32 cellular contexts compared by ENCODE assay signal in genomic region chr10:13642293-13642692, GRCh38.
"Had no signal": no experiment of that assay in that cellular context is flagged by ENCODE, and none has a peak within 500 bp of the region (broad histone marks: within the 10 kb centered on the region; RNA-seq: fewer than 3 reads in every experiment).

No MANE protein-coding gene starts in this region.

- H3K4me1 Mint-ChIP-seq: naive thymus-derived CD4-positive, alpha-beta T cell; natural killer cell; nephron; neural crest cell; stimulated activated memory B cell treated with anti-CD40 and anti-IgM and Interleukin-4, amounts not matched to agents 10 μg/mL and 1 μg/mL and 100 μg/mL, for 72 hours; stimulated activated naive CD8-positive, alpha-beta T cell treated with anti-CD3 and anti-CD28 coated beads, Interleukin-15, amount 100 ng/mL, for 72 hours had no signal

- H3K4me3 Mint-ChIP-seq: naive thymus-derived CD4-positive, alpha-beta T cell; natural killer cell; nephron; neural crest cell; stimulated activated memory B cell treated with anti-CD40 and anti-IgM and Interleukin-4, amounts not matched to agents 10 μg/mL and 1 μg/mL and 100 μg/mL, for 72 hours; stimulated activated naive CD8-positive, alpha-beta T cell treated with anti-CD3 and anti-CD28 coated beads, Interleukin-15, amount 100 ng/mL, for 72 hours; type B pancreatic cell had no signal

- H3K27ac ChIP-seq: neutrophil, ovary, parathyroid adenoma, psoas muscle, right lobe of liver, sigmoid colon, suprapubic skin, testis, tibial artery, transverse colon, upper lobe of right lung, uterus had no signal

- H3K4me1 ChIP-seq: parathyroid adenoma, psoas muscle, right lobe of liver, sigmoid colon, suprapubic skin, testis, transverse colon, upper lobe of right lung, uterus had no signal

- H3K27me3 Mint-ChIP-seq: naive thymus-derived CD4-positive, alpha-beta T cell; progenitor cell of endocrine pancreas; stimulated activated memory B cell treated with anti-CD40 and anti-IgM and Interleukin-4, amounts not matched to agents 10 μg/mL and 1 μg/mL and 100 μg/mL, for 72 hours; stimulated activated naive CD8-positive, alpha-beta T cell treated with anti-CD3 and anti-CD28 coated beads, Interleukin-15, amount 100 ng/mL, for 72 hours; type B pancreatic cell had no signal

- H3K36me3 ChIP-seq: ovary, uterus had no signal

- H3K27ac Mint-ChIP-seq: naive thymus-derived CD4-positive, alpha-beta T cell; natural killer cell; nephron; stimulated activated memory B cell treated with anti-CD40 and anti-IgM and Interleukin-4, amounts not matched to agents 10 μg/mL and 1 μg/mL and 100 μg/mL, for 72 hours; type B pancreatic cell had no signal

- ATAC-seq: naive thymus-derived CD4-positive, alpha-beta T cell; natural killer cell; psoas muscle; right cardiac atrium; right lobe of liver; stimulated activated memory B cell treated with anti-CD40 and anti-IgM and Interleukin-4, amounts not matched to agents 10 μg/mL and 1 μg/mL and 100 μg/mL, for 72 hours; stimulated activated naive CD8-positive, alpha-beta T cell treated with anti-CD3 and anti-CD28 coated beads, Interleukin-15, amount 100 ng/mL, for 72 hours; stimulated activated naive CD8-positive, alpha-beta T cell treated with anti-CD3 and anti-CD28 coated beads, Interleukin-15, Interleukin-2, amounts not matched to agents 100 U/mL and 50 U/mL, for 24 hours; upper lobe of right lung had no signal

- H2AFZ ChIP-seq: parathyroid adenoma had no signal

- H3K4me3 ChIP-seq: ovary, psoas muscle, right lobe of liver, sigmoid colon, suprapubic skin, testis, tibial artery, transverse colon, upper lobe of right lung, uterus had no signal

- DNase-seq: naive thymus-derived CD4-positive, alpha-beta T cell; natural killer cell; nucleus accumbens; ovary; posterior cingulate gyrus; psoas muscle; right cardiac atrium; right lobe of liver; sigmoid colon; small intestine; stimulated activated CD4-positive, alpha-beta T cell treated with anti-CD3 and anti-CD28 coated beads, Interleukin-15, amount 100 ng/mL, for 24 hours; stimulated activated CD4-positive, alpha-beta T cell treated with anti-CD3 and anti-CD28 coated beads, Interleukin-2, amount 100 ng/mL, for 24 hours; stimulated activated CD4-positive, alpha-beta T cell treated with anti-CD3 and anti-CD28 coated beads, Interleukin-2, amount 100 ng/mL, for 48 hours; stimulated activated CD4-positive, alpha-beta T cell treated with anti-CD3 and anti-CD28 coated beads, Interleukin-4, amount 100 ng/mL, for 24 hours; stimulated activated CD8-positive, alpha-beta memory T cell treated with anti-CD3 and anti-CD28 coated beads, Interleukin-4, amount 100 ng/mL, for 48 hours; stimulated activated naive CD4-positive, alpha-beta T cell; stimulated activated naive CD8-positive, alpha-beta T cell treated with anti-CD3 and anti-CD28 coated beads, Interleukin-15, amount 100 ng/mL, for 72 hours; stimulated activated naive CD8-positive, alpha-beta T cell treated with anti-CD3 and anti-CD28 coated beads, Interleukin-15, Interleukin-2, amounts not matched to agents 100 U/mL and 50 U/mL, for 24 hours; substantia nigra; testis; tibial artery; transverse colon; upper lobe of right lung; uterus had no signal

- H3K27me3 ChIP-seq: neutrophil, ovary, right lobe of liver, sigmoid colon, suprapubic skin, testis, tibial artery, transverse colon, upper lobe of right lung, uterus had no signal

- H3K9me3 ChIP-seq: testis, uterus had no signal

- H3K79me2 ChIP-seq: parathyroid adenoma had no signal

- H3K9ac ChIP-seq: parathyroid adenoma had no signal

- FAIRE-seq: small intestine had no signal
